Comparison of ENCODE assay signal across 27 cellular contexts in the genomic region with DNA sequence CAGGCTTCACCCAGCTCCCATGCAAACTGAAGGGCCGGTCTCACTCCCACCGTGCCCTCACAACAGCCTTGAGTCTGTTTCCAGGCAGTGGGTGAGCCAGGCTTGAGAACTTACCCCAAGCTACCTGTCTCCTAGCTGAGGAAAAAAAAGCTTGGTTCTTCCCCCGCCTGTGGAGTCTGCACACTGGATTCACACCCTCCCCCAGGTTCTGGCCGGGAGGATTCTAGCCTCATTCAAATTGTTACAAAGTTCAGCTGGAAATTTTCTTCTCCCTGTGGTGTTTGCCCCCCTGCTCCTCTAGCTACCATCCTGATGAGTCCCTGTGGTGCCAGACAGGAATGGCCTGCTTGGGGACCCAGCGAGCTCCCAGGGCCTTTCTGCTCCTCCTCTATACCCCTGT.
"Had no signal": no experiment of that assay in that cellular context is flagged by ENCODE, and none has a peak within 500 bp of the region (broad histone marks: within the 10 kb centered on the region; RNA-seq: fewer than 3 reads in every experiment).

No MANE protein-coding gene starts in this region.

- H3K4me1 ChIP-seq: stomach, suprapubic skin, thyroid gland, tibial artery, tibial nerve, transverse colon, upper lobe of left lung, upper lobe of right lung, uterus, vagina had no signal

- H3K27ac ChIP-seq: stomach, suprapubic skin, thoracic aorta, thyroid gland, tibial artery, tibial nerve, transverse colon, upper lobe of left lung, upper lobe of right lung, uterus, vagina had no signal

- H3K27me3 ChIP-seq: stomach, suprapubic skin, thyroid gland, tibial artery, tibial nerve, transverse colon, upper lobe of left lung, upper lobe of right lung, uterus, vagina had no signal

- H3K27ac Mint-ChIP-seq: stimulated activated effector memory CD8-positive, alpha-beta T cell treated with anti-CD3 and anti-CD28 coated beads, Interleukin-12 subunit alpha, Interleukin-12 subunit beta, amount 100 ng/mL, for 72 hours; stimulated activated memory B cell treated with anti-CD40 and anti-IgM and Interleukin-4, amounts not matched to agents 10 μg/mL and 1 μg/mL and 100 μg/mL, for 72 hours; stimulated activated naive B cell treated with anti-CD40 and anti-IgM and Interleukin-4, amounts not matched to agents 10 μg/mL and 1 μg/mL and 100 μg/mL, for 72 hours; stimulated activated naive CD8-positive, alpha-beta T cell treated with anti-CD3 and anti-CD28 coated beads, Interleukin-15, amount 100 ng/mL, for 72 hours; stimulated activated naive CD8-positive, alpha-beta T cell treated with anti-CD3 and anti-CD28 coated beads, Interleukin-15, Interleukin-2, amounts not matched to agents 100 ng/mL and 50 ng/mL, for 24 hours; type B pancreatic cell had no signal

- DNase-seq: stimulated activated CD4-positive, alpha-beta T cell treated with anti-CD3 and anti-CD28 coated beads, Interleukin-2, amount 100 ng/mL, for 48 hours; stimulated activated CD4-positive, alpha-beta T cell treated with anti-CD3 and anti-CD28 coated beads, Interleukin-4, amount 100 ng/mL, for 1 hour; stimulated activated CD4-positive, alpha-beta T cell treated with anti-CD3 and anti-CD28 coated beads, Interleukin-4, amount 100 ng/mL, for 24 hours; stimulated activated CD4-positive, alpha-beta T cell treated with anti-CD3 and anti-CD28 coated beads, Interleukin-4, amount 100 ng/mL, for 4 hours; stimulated activated CD8-positive, alpha-beta memory T cell treated with anti-CD3 and anti-CD28 coated beads, Interleukin-4, amount 100 ng/mL, for 48 hours; stimulated activated naive B cell treated with anti-CD40 and anti-IgM and Interleukin-4, amounts not matched to agents 10 μg/mL and 1 μg/mL and 100 μg/mL, for 72 hours; stimulated activated naive CD4-positive, alpha-beta T cell; stimulated activated naive CD4-positive, alpha-beta T cell treated with Interleukin-2 at 50 U/mL for 16 hours; stimulated activated naive CD8-positive, alpha-beta T cell treated with anti-CD3 and anti-CD28 coated beads, Interleukin-15, amount 100 ng/mL, for 72 hours; stimulated activated naive CD8-positive, alpha-beta T cell treated with anti-CD3 and anti-CD28 coated beads, Interleukin-15, Interleukin-2, amounts not matched to agents 100 U/mL and 50 U/mL, for 24 hours; stomach; substantia nigra; thyroid gland; tibial artery; transverse colon; trophoblast cell; upper lobe of left lung; upper lobe of right lung; uterus had no signal

- H3K9me3 ChIP-seq: thoracic aorta, thyroid gland, transverse colon, upper lobe of right lung, uterus, vagina had no signal

- H3K4me3 ChIP-seq: stomach, suprapubic skin, thoracic aorta, thyroid gland, tibial artery, tibial nerve, transverse colon, upper lobe of left lung, upper lobe of right lung, uterus, vagina had no signal

- H3K27me3 Mint-ChIP-seq: stimulated activated memory B cell treated with anti-CD40 and anti-IgM and Interleukin-4, amounts not matched to agents 10 μg/mL and 1 μg/mL and 100 μg/mL, for 72 hours; stimulated activated naive CD8-positive, alpha-beta T cell treated with anti-CD3 and anti-CD28 coated beads, Interleukin-15, amount 100 ng/mL, for 72 hours; stimulated activated naive CD8-positive, alpha-beta T cell treated with anti-CD3 and anti-CD28 coated beads, Interleukin-15, Interleukin-2, amounts not matched to agents 100 ng/mL and 50 ng/mL, for 24 hours; type B pancreatic cell had no signal

- H3K4me1 Mint-ChIP-seq: stimulated activated effector memory CD8-positive, alpha-beta T cell treated with anti-CD3 and anti-CD28 coated beads, Interleukin-12 subunit alpha, Interleukin-12 subunit beta, amount 100 ng/mL, for 72 hours; stimulated activated memory B cell treated with anti-CD40 and anti-IgM and Interleukin-4, amounts not matched to agents 10 μg/mL and 1 μg/mL and 100 μg/mL, for 72 hours; stimulated activated naive B cell treated with anti-CD40 and anti-IgM and Interleukin-4, amounts not matched to agents 10 μg/mL and 1 μg/mL and 100 μg/mL, for 72 hours; stimulated activated naive CD8-positive, alpha-beta T cell treated with anti-CD3 and anti-CD28 coated beads, Interleukin-15, amount 100 ng/mL, for 72 hours had no signal

- H3K36me3 Mint-ChIP-seq: stimulated activated effector memory CD8-positive, alpha-beta T cell treated with anti-CD3 and anti-CD28 coated beads, Interleukin-12 subunit alpha, Interleukin-12 subunit beta, amount 100 ng/mL, for 72 hours; stimulated activated memory B cell treated with anti-CD40 and anti-IgM and Interleukin-4, amounts not matched to agents 10 μg/mL and 1 μg/mL and 100 μg/mL, for 72 hours; stimulated activated naive B cell treated with anti-CD40 and anti-IgM and Interleukin-4, amounts not matched to agents 10 μg/mL and 1 μg/mL and 100 μg/mL, for 72 hours; type B pancreatic cell had no signal

- H3K36me3 ChIP-seq: stomach, suprapubic skin, thoracic aorta, thyroid gland, tibial artery, tibial nerve, transverse colon, upper lobe of left lung, upper lobe of right lung, uterus, vagina had no signal

- H3K4me3 Mint-ChIP-seq: stimulated activated effector memory CD8-positive, alpha-beta T cell treated with anti-CD3 and anti-CD28 coated beads, Interleukin-12 subunit alpha, Interleukin-12 subunit beta, amount 100 ng/mL, for 72 hours; stimulated activated memory B cell treated with anti-CD40 and anti-IgM and Interleukin-4, amounts not matched to agents 10 μg/mL and 1 μg/mL and 100 μg/mL, for 72 hours; stimulated activated naive B cell treated with anti-CD40 and anti-IgM and Interleukin-4, amounts not matched to agents 10 μg/mL and 1 μg/mL and 100 μg/mL, for 72 hours; stimulated activated naive CD8-positive, alpha-beta T cell treated with anti-CD3 and anti-CD28 coated beads, Interleukin-15, amount 100 ng/mL, for 72 hours; stimulated activated naive CD8-positive, alpha-beta T cell treated with anti-CD3 and anti-CD28 coated beads, Interleukin-15, Interleukin-2, amounts not matched to agents 100 ng/mL and 50 ng/mL, for 24 hours; type B pancreatic cell had no signal
